In the genomic region with DNA sequence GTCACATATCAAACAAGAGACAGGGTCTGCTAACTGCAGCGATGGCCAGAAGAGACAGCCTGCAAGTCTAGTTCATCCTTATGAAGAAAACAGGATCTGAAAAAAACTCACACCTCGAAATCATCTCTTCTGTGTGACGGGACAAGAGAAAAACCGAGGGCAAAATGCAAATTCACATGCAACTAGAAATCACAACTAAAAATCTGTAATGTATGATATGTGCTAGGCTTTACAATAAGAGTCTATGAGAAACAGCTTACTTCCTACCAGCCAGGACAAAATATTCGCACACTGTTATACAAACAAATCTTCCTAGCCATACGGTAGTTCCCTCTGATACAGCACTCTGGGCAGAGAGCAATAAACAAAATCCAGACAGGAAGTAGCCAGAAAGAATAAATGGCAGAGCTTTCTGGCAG, we compare ENCODE assay signal across 7 cellular contexts. TPM values are rescaled to one million over a fixed set of nuclear protein-coding genes. Genes with fewer than 3 reads are reported as not detected.
DNase-seq lines count a peak whose midpoint lies in the region; ATAC-seq and TF ChIP-seq lines count a peak whose summit lies in the region.

No MANE protein-coding gene starts in this region.

- no peak overlapping the region for H3K4me2 ChIP-seq in mesenchymal stem cell (ENCODE audit: low read length, poor library complexity, severe bottlenecking)
- H3K4me2 ChIP-seq in H9 (ENCODE audit: insufficient read depth, insufficient read length, low read length), result no peak overlapping the region

- H3K4me1 Mint-ChIP-seq in H9, result peaks cover 0 to under 1% of the 10 kb centered on the region in 2 experiments; a peak in 2 of 4 replicates

- H3K79me1 ChIP-seq in mesenchymal stem cell (replicated peaks; ENCODE audit: low read length, poor library complexity, severe bottlenecking) (peaks cover 6% of the 10 kb centered on the region), H9 (ENCODE audit: insufficient read depth, low read depth, low read length, poor library complexity, severe bottlenecking) (no peaks in the 10 kb centered on the region)

- no peak for TF ChIP-seq CTCF in H9 (conservative IDR thresholded peaks at IDR 0.05)

- H3K27ac ChIP-seq in mesenchymal stem cell (ENCODE audit: low read length, poor library complexity, severe bottlenecking) (no peak overlapping the region), H9 (ENCODE audit: insufficient read length, low read depth, low read length) (no peak overlapping the region)

- H2BK12ac ChIP-seq in mesenchymal stem cell (ENCODE audit: low read length in 2 of 2) (peak overlapping the region in 1 of 2 experiments; percentile 67), H9 (ENCODE audit: insufficient read length, low read depth, low read length) (no peak overlapping the region)

- H4K91ac ChIP-seq in mesenchymal stem cell (ENCODE audit: low read length) (no peak overlapping the region), H9 (ENCODE audit: insufficient read length, low read depth, low read length) (no peak overlapping the region)

- no peak overlapping the region; a peak in 1 of 7 replicates for H3K27ac Mint-ChIP-seq in H9

- H4K8ac ChIP-seq in mesenchymal stem cell (ENCODE audit: low read length) (no peak overlapping the region), H9 (replicated peaks; ENCODE audit: insufficient read length, low read depth, low read length) (no peak overlapping the region)

- H2AK5ac ChIP-seq in mesenchymal stem cell (ENCODE audit: low read length, severe bottlenecking) (no peak overlapping the region), H9 (ENCODE audit: insufficient read length, low read length) (no peak overlapping the region)

- H4K20me1 ChIP-seq in H9 (ENCODE audit: control insufficient read depth, insufficient read depth, insufficient read length), result no peaks in the 10 kb centered on the region

- H3K9me3 ChIP-seq in mesenchymal stem cell (ENCODE audit: control insufficient read depth, low read length) (no peaks in the 10 kb centered on the region), H9 (ENCODE audit: control insufficient read depth, low read depth, low read length) (no peaks in the 10 kb centered on the region)

- no peaks in the 10 kb centered on the region for H3K36me3 Mint-ChIP-seq in H9 (ENCODE audit: insufficient read depth in 1 of 3, low read depth in 3 of 3)

- H3K23me2 ChIP-seq in H9 (ENCODE audit: insufficient read length, low read depth, low read length, poor library complexity, severe bottlenecking), result no peaks in the 10 kb centered on the region

- H3K23ac ChIP-seq in mesenchymal stem cell (ENCODE audit: low read length in 2 of 2), result no peak overlapping the region
- H3K23ac ChIP-seq in H9 (ENCODE audit: insufficient read length, low read depth, low read length), result no peak overlapping the region

- H3K4me1 ChIP-seq in mesenchymal stem cell (ENCODE audit: control insufficient read depth, insufficient read depth, low read depth, low read length) (no peaks in the 10 kb centered on the region), H9 (ENCODE audit: insufficient read depth, low read length) (no peaks in the 10 kb centered on the region)

- WGBS in mesenchymal stem cell, result 55% methylated on average over 1 of the region's 6 CpGs
- WGBS in H9 (ENCODE audit: extremely low coverage, insufficient read length, low lambda C conversion rate), result no CpG with 5 or more reads among the region's 6 CpGs

- H2BK5ac ChIP-seq in mesenchymal stem cell (ENCODE audit: low read depth, low read length, poor library complexity, severe bottlenecking) (no peak overlapping the region), H9 (ENCODE audit: insufficient read length, low read length) (no peak overlapping the region)

- no peaks in the 10 kb centered on the region for H3K36me3 ChIP-seq in mesenchymal stem cell (ENCODE audit: control insufficient read depth in 1 of 2, insufficient read depth in 2 of 2, low read depth in 1 of 2, low read length in 2 of 2)

- H3T11ph ChIP-seq in H9 (ENCODE audit: low read length), result no peak overlapping the region

- H3K4me3 Mint-ChIP-seq in H9, result no peak overlapping the region

- H4K5ac ChIP-seq in H9 (ENCODE audit: insufficient read length, low read depth, low read length), result no peak overlapping the region

- no peak overlapping the region for H3K56ac ChIP-seq in H9 (ENCODE audit: insufficient read length, low read depth, low read length)

- ATAC-seq in GM18867 (IDR thresholded peaks at IDR 0.05; ENCODE audit: unreplicated experiment) (peak; percentile 62), HG02588 (IDR thresholded peaks at IDR 0.05; ENCODE audit: unreplicated experiment) (peak; percentile 63)

- H3K9ac ChIP-seq in mesenchymal stem cell (ENCODE audit: low read length) (no peak overlapping the region), H9 (ENCODE audit: extremely low read depth, insufficient read length, low read length) (no peak overlapping the region)

- H2AFZ ChIP-seq in mesenchymal stem cell (ENCODE audit: low read depth, low read length) (no peak overlapping the region), H9 (ENCODE audit: low read length) (no peak overlapping the region)

- no peak overlapping the region for H2BK120ac ChIP-seq in mesenchymal stem cell (ENCODE audit: low read depth, low read length)
- no peak overlapping the region for H2BK120ac ChIP-seq in H9 (ENCODE audit: low read depth, low read length, poor library complexity, severe bottlenecking)

- DNase-seq in RPMI8226, result peak; percentile 21
- DNase-seq in mesenchymal stem cell, result peak; percentile 67
- DNase-seq in Ammon's horn (ENCODE audit: low spot score), result no peak
- no peak for DNase-seq in activated gamma-delta T cell (lab: John Stamatoyannopoulos, UW)
- no peak for DNase-seq in H9

- no peaks in the 10 kb centered on the region; the same call in 1 of the 2 replicates for H3K27me3 Mint-ChIP-seq in H9 (ENCODE audit: low read depth)

- H3K79me2 ChIP-seq in H9 (ENCODE audit: insufficient read depth, low read length), result no peaks in the 10 kb centered on the region

- H3K4me3 ChIP-seq in mesenchymal stem cell (ENCODE audit: insufficient read depth in 1 of 2, low read depth in 1 of 2, low read length in 2 of 2), result no peak overlapping the region

- H3K4ac ChIP-seq in mesenchymal stem cell (ENCODE audit: low read depth in 1 of 2, low read length in 2 of 2) (peak overlapping the region in 1 of 2 experiments; percentile 9), H9 (ENCODE audit: low read depth, low read length) (no peak overlapping the region)

- H2BK15ac ChIP-seq in mesenchymal stem cell (ENCODE audit: low read depth, poor library complexity, severe bottlenecking) (no peak overlapping the region), H9 (ENCODE audit: low read depth, low read length) (no peak overlapping the region)

- H3K14ac ChIP-seq in mesenchymal stem cell (ENCODE audit: low read length in 2 of 2), result no peak overlapping the region
- H3K14ac ChIP-seq in H9 (ENCODE audit: insufficient read depth, low read length), result no peak overlapping the region

- H3K9me3 Mint-ChIP-seq in H9, result peaks cover 0 to 2% of the 10 kb centered on the region in 2 experiments; a peak in 1 of 5 replicates

- H3K27me3 ChIP-seq in mesenchymal stem cell (ENCODE audit: control insufficient read depth in 1 of 2, insufficient read depth in 1 of 2, low read length in 2 of 2), result no peaks in the 10 kb centered on the region
- H3K27me3 ChIP-seq in H9 (ENCODE audit: insufficient read depth, low read length), result no peaks in the 10 kb centered on the region

- H2BK20ac ChIP-seq in H9 (ENCODE audit: low read depth, low read length, poor library complexity, severe bottlenecking), result no peak overlapping the region

- peak overlapping the region; percentile 9 to 31 for H3K18ac ChIP-seq in mesenchymal stem cell (ENCODE audit: low read depth in 1 of 2, low read length in 2 of 2)
- no peak overlapping the region for H3K18ac ChIP-seq in H9 (ENCODE audit: insufficient read length, low read depth, low read length)

RNA-seq across cellular contexts. Expression of gene ANKRD44, which starts 48.8 kb away (rescaled TPM):
- 2.4 TPM for polyA plus RNA-seq in mesenchymal stem cell (2013, experiment 1 of 2)
- polyA plus RNA-seq in mesenchymal stem cell (2013, experiment 2 of 2), result 2.8 TPM
- 1.8 and 1.9 TPM in 2 replicates for total RNA-seq in H9 (2021)

Comparison
In these comparisons a context has a peak if more than half of its experiments do, and no peak if none do; other contexts are left out.
1. DNase-seq: peak in RPMI8226 (single experiment) and mesenchymal stem cell (single experiment); none in Ammon's horn (single experiment), activated gamma-delta T cell (single experiment) and H9 (single experiment).